ENCODE assay signal across 17 cellular contexts in the genomic region with DNA sequence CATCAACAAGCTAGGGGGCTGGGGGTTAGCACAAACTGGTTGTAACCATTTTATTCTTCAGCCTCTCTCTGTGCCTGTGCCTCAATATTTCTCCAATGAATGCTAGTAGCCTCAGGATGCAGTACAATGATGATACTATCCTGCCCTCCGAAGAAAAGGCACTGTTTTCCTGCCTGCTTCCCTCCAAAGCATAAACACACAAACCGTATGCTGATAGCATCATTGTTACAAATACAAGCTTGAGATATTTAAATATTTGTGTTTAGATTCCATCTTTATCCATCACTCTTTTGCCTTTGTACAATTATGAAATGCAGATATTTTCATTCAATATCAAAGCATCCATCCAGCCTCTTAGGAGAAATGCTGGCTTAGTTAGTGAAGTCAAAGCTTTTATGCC.
DNase-seq lines count a peak whose midpoint lies in the region; ATAC-seq and TF ChIP-seq lines count a peak whose summit lies in the region.
"Had no signal": no experiment of that assay in that cellular context is flagged by ENCODE, and none has a peak within 500 bp of the region (broad histone marks: within the 10 kb centered on the region; RNA-seq: fewer than 3 reads in every experiment).

No MANE protein-coding gene starts in this region.

- CTCF ChIA-PET in Caco-2 (lab: Charles Lee), result no interaction called here

- TF ChIP-seq POLR2A in esophagus squamous epithelium (IDR thresholded peaks at IDR 0.05), result no peak
- no peak for TF ChIP-seq POLR2A in upper lobe of left lung (IDR thresholded peaks at IDR 0.05)

- BruUV-seq in Caco-2 (replicated peaks; lab: Mats Ljungman, UMichigan), result no TSS peak

- TF ChIP-seq CTCF in Caco-2 (IDR thresholded peaks at IDR 0.05; ENCODE audit: insufficient read depth in 1 of 2, low read depth in 1 of 2, low read length in 1 of 2, severe bottlenecking in 1 of 2, unreplicated experiment in 1 of 2) (no peak), esophagus squamous epithelium (IDR thresholded peaks at IDR 0.05) (no peak), mesothelial cell of epicardium (IDR thresholded peaks at IDR 0.05; ENCODE audit: unreplicated experiment) (no peak), upper lobe of left lung (IDR thresholded peaks at IDR 0.05) (no peak)

- H3K4me1 Mint-ChIP-seq in Caco-2 (ENCODE audit: low read depth, unreplicated experiment) (peaks cover 25% of the 10 kb centered on the region), mesothelial cell of epicardium (peaks cover 37% of the 10 kb centered on the region)

- H3K9me3 ChIP-seq in Caco-2 (peaks cover 3% of the 10 kb centered on the region; the same call in 1 of the 2 replicates), esophagus squamous epithelium (no peaks in the 10 kb centered on the region), upper lobe of left lung (peaks cover 0 to 2% (median 0%) of the 10 kb centered on the region in 4 donors)

- POLR2A ChIA-PET in Caco-2 (lab: Charles Lee), result no interaction called here

- H3K27ac ChIP-seq in esophagus squamous epithelium, result peak overlapping the region in 3 of 4 donors; percentile 74 to 85 (median 82)
- H3K27ac ChIP-seq in upper lobe of left lung, result peak overlapping the region in 3 of 4 donors; percentile 70 to 80 (median 73)
- H3K27ac ChIP-seq: KMS-11 had no signal

- TF ChIP-seq EP300 in upper lobe of left lung (IDR thresholded peaks at IDR 0.05), result no peak

- no peak overlapping the region for H3K4me3 ChIP-seq in Caco-2 (ENCODE audit: low read depth, low read length)
- H3K4me3 ChIP-seq in esophagus squamous epithelium, result no peak overlapping the region
- H3K4me3 ChIP-seq in upper lobe of left lung, result no peak overlapping the region

- peaks cover 25% of the 10 kb centered on the region for H3K36me3 Mint-ChIP-seq in Caco-2 (ENCODE audit: insufficient read depth, unreplicated experiment)
- peaks cover 11% of the 10 kb centered on the region for H3K36me3 Mint-ChIP-seq in mesothelial cell of epicardium
- H3K36me3 Mint-ChIP-seq: CD4-positive, CD25-positive, alpha-beta regulatory T cell had no signal

- H3K4me3 Mint-ChIP-seq in Caco-2 (ENCODE audit: unreplicated experiment) (no peak overlapping the region), mesothelial cell of epicardium (no peak overlapping the region)
- H3K4me3 Mint-ChIP-seq: CD4-positive, CD25-positive, alpha-beta regulatory T cell had no signal

- DNase-seq in Caco-2 (no peak), esophagus squamous epithelium (lab: John Stamatoyannopoulos, UW) (no peak), mesothelial cell of epicardium (ENCODE audit: low spot score in 2 of 2, unreplicated experiment in 2 of 2) (no peak), upper lobe of left lung (no peak)
- no peak for DNase-seq in stimulated activated CD4-positive, alpha-beta T cell treated with anti-CD3 and anti-CD28 coated beads, Interleukin-4, amount 100 ng/mL, for 24 hours
- DNase-seq in activated CD4-positive, alpha-beta T cell treated with anti-CD3 and anti-CD28 coated beads for 4 hours, result no peak
- DNase-seq: ACHN; AML-193; CD4-positive, CD25-positive, alpha-beta regulatory T cell; EL; NCI-H1048; NCI-H2081; NCI-H510A treated with DMSO at 0.1 percent for 48 hours; NCI-H82 had no signal

- H3K27ac Mint-ChIP-seq in Caco-2 (ENCODE audit: unreplicated experiment) (peak overlapping the region; percentile 73), mesothelial cell of epicardium (peak overlapping the region; percentile 31)
- H3K27ac Mint-ChIP-seq: CD4-positive, CD25-positive, alpha-beta regulatory T cell had no signal

- intact Hi-C loops in Caco-2 (cut with micrococcal nuclease; ENCODE audit: unreplicated experiment), result no loop called here
- intact Hi-C loops in esophagus squamous epithelium (cut with DNase I), result no loop called here

- H3K9me3 Mint-ChIP-seq in Caco-2 (ENCODE audit: unreplicated experiment) (peaks cover 16% of the 10 kb centered on the region), mesothelial cell of epicardium (peaks cover 12% of the 10 kb centered on the region)

- WGBS in esophagus squamous epithelium, 2 donors, result 62 to 73% methylated on average over 2 of the region's 2 CpGs
- 64 to 67% methylated on average over 2 of the region's 2 CpGs for WGBS in upper lobe of left lung, 2 donors

- H3K36me3 ChIP-seq in Caco-2 (ENCODE audit: control insufficient read depth, insufficient read depth, low read length) (no peaks in the 10 kb centered on the region), esophagus squamous epithelium (no peaks in the 10 kb centered on the region), upper lobe of left lung (no peaks in the 10 kb centered on the region)

- peaks cover 27% of the 10 kb centered on the region for H3K4me1 ChIP-seq in Caco-2
- H3K4me1 ChIP-seq in esophagus squamous epithelium, result peaks cover 0 to 30% (median 8%) of the 10 kb centered on the region in 3 donors
- H3K4me1 ChIP-seq in upper lobe of left lung, result peaks cover 31 to 41% (median 36%) of the 10 kb centered on the region in 4 donors

- ATAC-seq in upper lobe of left lung (ENCODE audit: low FRiP score in 2 of 2) (no peak), HG03139 (IDR thresholded peaks at IDR 0.05; ENCODE audit: unreplicated experiment) (no peak)
- ATAC-seq: HepG2 had no signal

- no peaks in the 10 kb centered on the region for H3K27me3 Mint-ChIP-seq in Caco-2 (ENCODE audit: insufficient read depth, unreplicated experiment)
- H3K27me3 Mint-ChIP-seq in mesothelial cell of epicardium (ENCODE audit: low read depth), result peaks cover 8% of the 10 kb centered on the region

- H3K27me3 ChIP-seq in Caco-2 (replicated peaks; ENCODE audit: control insufficient read depth, insufficient read depth, low read length) (no peaks in the 10 kb centered on the region), esophagus squamous epithelium (no peaks in the 10 kb centered on the region), upper lobe of left lung (no peaks in the 10 kb centered on the region)
